Comparison of ENCODE assay signal across 24 cellular contexts in genomic region chr13:60655268-60655667, GRCh38.
DNase-seq lines count a peak whose midpoint lies in the region; TF ChIP-seq lines count a peak whose summit lies in the region.
"Had no signal": no experiment of that assay in that cellular context is flagged by ENCODE, and none has a peak within 500 bp of the region (broad histone marks: within the 10 kb centered on the region; RNA-seq: fewer than 3 reads in every experiment).

No MANE protein-coding gene starts in this region.

- H3K9me3 Mint-ChIP-seq in HFFc6 (no peaks in the 10 kb centered on the region), nephron progenitor cell (peaks cover 15% of the 10 kb centered on the region)
- H3K9me3 Mint-ChIP-seq in activated CD4-positive, alpha-beta memory T cell treated with anti-CD3 and anti-CD28 coated beads for 36 hours, result no peaks in the 10 kb centered on the region

- no peaks in the 10 kb centered on the region for H3K27me3 ChIP-seq in effector memory CD4-positive, alpha-beta T cell (replicated peaks; ENCODE audit: control insufficient read depth, insufficient read depth, low read length, poor library complexity, severe bottlenecking)
- H3K27me3 ChIP-seq: BLaER1 treated with 17β-estradiol and CSF1 and Interleukin-3, amounts not matched to agents 10 nM and 100 nM had no signal

- no peak overlapping the region for H3K27ac ChIP-seq in effector memory CD4-positive, alpha-beta T cell (ENCODE audit: insufficient read depth, low read length, poor library complexity, severe bottlenecking)
- H3K27ac ChIP-seq: BLaER1 treated with 17β-estradiol and CSF1 and Interleukin-3, amounts not matched to agents 10 nM and 100 nM; RWPE1; SK-N-MC had no signal

- CTCF ChIA-PET in activated CD4-positive, alpha-beta memory T cell treated with anti-CD3 and anti-CD28 coated beads for 36 hours (lab: Charles Lee), result no interaction called here

- H3K4me3 Mint-ChIP-seq in HFFc6, result no peak overlapping the region
- no peak overlapping the region for H3K4me3 Mint-ChIP-seq in nephron progenitor cell
- H3K4me3 Mint-ChIP-seq in activated CD4-positive, alpha-beta memory T cell treated with anti-CD3 and anti-CD28 coated beads for 36 hours, result no peak overlapping the region
- H3K4me3 Mint-ChIP-seq: CD4-positive, alpha-beta memory T cell; T-helper 17 cell had no signal

- H3K4me1 Mint-ChIP-seq in HFFc6 (ENCODE audit: low read depth), result no peaks in the 10 kb centered on the region
- H3K4me1 Mint-ChIP-seq in nephron progenitor cell, result peaks cover 5% of the 10 kb centered on the region
- H3K4me1 Mint-ChIP-seq in activated CD4-positive, alpha-beta memory T cell treated with anti-CD3 and anti-CD28 coated beads for 36 hours (ENCODE audit: low read depth), result no peaks in the 10 kb centered on the region
- H3K4me1 Mint-ChIP-seq: CD4-positive, alpha-beta memory T cell; T-helper 17 cell had no signal

- intact Hi-C loops in activated CD4-positive, alpha-beta memory T cell treated with anti-CD3 and anti-CD28 coated beads for 36 hours (cut with micrococcal nuclease), result no loop called here

- H3K9me3 ChIP-seq in effector memory CD4-positive, alpha-beta T cell (ENCODE audit: control insufficient read depth, low read length), result no peaks in the 10 kb centered on the region
- H3K9me3 ChIP-seq: Caco-2 had no signal

- H3K4me3 ChIP-seq in effector memory CD4-positive, alpha-beta T cell (ENCODE audit: insufficient read depth, low read depth, low read length, poor library complexity, severe bottlenecking), result no peak overlapping the region
- H3K4me3 ChIP-seq: BLaER1 treated with 17β-estradiol and CSF1 and Interleukin-3, amounts not matched to agents 10 nM and 100 nM; SK-N-MC had no signal

- H3K27ac Mint-ChIP-seq in HFFc6 (peak overlapping the region; percentile 14; the same call in 1 of the 2 replicates), nephron progenitor cell (peak overlapping the region; percentile 52)
- H3K27ac Mint-ChIP-seq in activated CD4-positive, alpha-beta memory T cell treated with anti-CD3 and anti-CD28 coated beads for 36 hours, result no peak overlapping the region
- H3K27ac Mint-ChIP-seq: CD4-positive, alpha-beta memory T cell; T-helper 17 cell had no signal

- no peaks in the 10 kb centered on the region for H3K27me3 Mint-ChIP-seq in HFFc6 (ENCODE audit: insufficient read depth)
- H3K27me3 Mint-ChIP-seq in nephron progenitor cell (ENCODE audit: low read depth, poor library complexity), result peaks cover 3% of the 10 kb centered on the region
- no peaks in the 10 kb centered on the region for H3K27me3 Mint-ChIP-seq in activated CD4-positive, alpha-beta memory T cell treated with anti-CD3 and anti-CD28 coated beads for 36 hours
- H3K27me3 Mint-ChIP-seq: CD4-positive, alpha-beta memory T cell; T-helper 17 cell had no signal

- no peaks in the 10 kb centered on the region for H3K4me1 ChIP-seq in effector memory CD4-positive, alpha-beta T cell (ENCODE audit: control insufficient read depth, insufficient read depth, low read length, poor library complexity, severe bottlenecking)
- H3K4me1 ChIP-seq: Caco-2 had no signal

- H3K36me3 ChIP-seq in effector memory CD4-positive, alpha-beta T cell (ENCODE audit: control insufficient read depth, insufficient read depth, low read length), result no peaks in the 10 kb centered on the region
- H3K36me3 ChIP-seq: BLaER1 treated with 17β-estradiol and CSF1 and Interleukin-3, amounts not matched to agents 10 nM and 100 nM had no signal

- POLR2A ChIA-PET in activated CD4-positive, alpha-beta memory T cell treated with anti-CD3 and anti-CD28 coated beads for 36 hours (lab: Charles Lee), result no interaction called here

- H3K36me3 Mint-ChIP-seq in HFFc6 (ENCODE audit: low read depth), result no peaks in the 10 kb centered on the region
- H3K36me3 Mint-ChIP-seq in nephron progenitor cell (ENCODE audit: low read depth), result no peaks in the 10 kb centered on the region
- no peaks in the 10 kb centered on the region for H3K36me3 Mint-ChIP-seq in activated CD4-positive, alpha-beta memory T cell treated with anti-CD3 and anti-CD28 coated beads for 36 hours
- H3K36me3 Mint-ChIP-seq: CD4-positive, alpha-beta memory T cell had no signal

- DNase-seq in NCI-H1417 (lab: John Stamatoyannopoulos, UW) (peak in 2 of 3 experiments; percentile 23 to 73), NCI-H1417 treated with DMSO at 0.1 percent for 48 hours (lab: John Stamatoyannopoulos, UW) (no peak), HFFc6 (peak; percentile 13), astrocyte of the hippocampus (ENCODE audit: low read depth, low spot score) (peak; percentile 6), nephron progenitor cell (no peak), EL (no peak)
- no peak for DNase-seq in activated CD4-positive, alpha-beta memory T cell treated with anti-CD3 and anti-CD28 coated beads for 36 hours
- DNase-seq in effector memory CD4-positive, alpha-beta T cell, result no peak
- DNase-seq: 8988T; Caco-2; CD4-positive, alpha-beta memory T cell; GDM1; Kasumi-1; MM.1S; NCI-H1048; NCI-H146; NCI-H2029; NCI-H510A treated with DMSO at 0.1 percent for 48 hours; SHP77 treated with DMSO at 0.1 percent for 48 hours; SW 1271; T-helper 17 cell had no signal

- TF ChIP-seq CTCF in HFFc6 (IDR thresholded peaks at IDR 0.05), result no peak
- TF ChIP-seq CTCF in nephron progenitor cell (IDR thresholded peaks at IDR 0.05), result no peak

Comparison
In these comparisons a context has a peak if more than half of its experiments do, and no peak if none do; other contexts are left out.
1. DNase-seq: peak in NCI-H1417 (2 of 3), HFFc6 (single experiment) and astrocyte of the hippocampus (single experiment); none in NCI-H1417 treated with DMSO at 0.1 percent for 48 hours (single experiment), nephron progenitor cell (single experiment), EL (single experiment), activated CD4-positive, alpha-beta memory T cell treated with anti-CD3 and anti-CD28 coated beads for 36 hours (single experiment) and effector memory CD4-positive, alpha-beta T cell (0 of 3).